17 cellular contexts compared by ENCODE assay signal in the genomic region with DNA sequence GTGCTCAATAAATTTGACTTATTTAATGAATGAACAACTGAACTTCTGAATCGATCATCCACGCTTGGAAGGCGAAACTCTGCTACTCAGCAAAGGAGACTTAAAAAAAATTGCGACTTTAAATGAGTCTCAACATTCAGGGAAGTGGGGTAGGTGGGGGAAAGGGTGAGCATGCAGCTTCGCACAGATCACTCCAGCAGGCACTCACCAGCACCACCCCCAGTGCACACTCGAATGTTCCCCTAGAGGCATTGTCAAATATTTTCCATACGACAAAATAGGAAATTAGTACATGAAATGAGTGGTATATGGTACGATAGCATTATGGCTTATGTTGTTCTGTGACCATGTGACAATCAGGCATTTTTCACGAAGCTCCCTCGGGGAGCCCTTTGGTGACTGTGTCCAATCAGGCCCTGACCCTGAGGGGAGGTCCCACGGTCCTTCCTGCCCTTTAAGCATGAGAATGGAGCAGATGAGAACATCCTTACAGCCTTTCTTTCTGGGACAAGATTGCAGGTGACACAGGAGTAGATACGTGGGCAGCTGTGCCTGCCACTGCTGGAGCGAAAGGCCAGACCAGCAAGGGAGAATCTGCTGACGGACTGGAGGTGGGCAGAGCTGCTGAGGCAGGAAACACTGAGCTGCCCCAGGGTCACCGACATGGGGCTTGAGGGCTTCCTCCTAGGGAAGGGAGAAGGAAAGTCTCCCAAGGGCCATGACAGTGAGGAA.
DNase-seq lines count a peak whose midpoint lies in the region; ATAC-seq and TF ChIP-seq lines count a peak whose summit lies in the region.
"Had no signal": no experiment of that assay in that cellular context is flagged by ENCODE, and none has a peak within 500 bp of the region (broad histone marks: within the 10 kb centered on the region; RNA-seq: fewer than 3 reads in every experiment).

No MANE protein-coding gene starts in this region.

- H2AK5ac ChIP-seq in H9 (ENCODE audit: insufficient read length, low read length) (no peak overlapping the region), neuronal stem cell (ENCODE audit: low read depth, low read length) (peak overlapping the region; percentile 66)

- no peaks in the 10 kb centered on the region for H3K23me2 ChIP-seq in H9 (ENCODE audit: insufficient read length, low read depth, low read length, poor library complexity, severe bottlenecking)

- H3K18ac ChIP-seq in H9 (ENCODE audit: insufficient read length, low read depth, low read length) (no peak overlapping the region), neuronal stem cell (ENCODE audit: low read length) (peak overlapping the region; percentile 92)

- H3K4me3 ChIP-seq in neuronal stem cell (ENCODE audit: low read length in 2 of 2) (no peak overlapping the region), body of pancreas (no peak overlapping the region)
- H3K4me3 ChIP-seq: left lung, tibial nerve had no signal

- DNase-seq in CD14-positive monocyte (ENCODE audit: low spot score): no peak
- DNase-seq in H9: peak; percentile 24
- DNase-seq in activated naive CD8-positive, alpha-beta T cell treated with anti-CD3 and anti-CD28 coated beads, Interleukin-2, amount 50 U/mL, for 24 hours: peak; percentile 52
- no peak for DNase-seq in neuronal stem cell (ENCODE audit: low spot score)
- no peak for DNase-seq in body of pancreas
- DNase-seq in 8988T: no peak
- no peak for DNase-seq in OCI-M1 (lab: John Stamatoyannopoulos, UW)
- DNase-seq in T-cell: no peak
- DNase-seq: central memory CD4-positive, alpha-beta T cell; DMS79; endodermal cell; NCI-H1694; NCI-H446; T1000 had no signal

- H3K27me3 ChIP-seq in H9 (ENCODE audit: insufficient read depth, low read length) (no peaks in the 10 kb centered on the region), neuronal stem cell (ENCODE audit: control insufficient read depth in 3 of 3, insufficient read depth in 3 of 3, low read depth in 1 of 3, low read length in 3 of 3) (peaks cover 0 to 15% (median 12%) of the 10 kb centered on the region in 3 experiments), body of pancreas (no peaks in the 10 kb centered on the region)
- H3K27me3 ChIP-seq: left lung, tibial nerve had no signal

- H4K8ac ChIP-seq in H9 (replicated peaks; ENCODE audit: insufficient read length, low read depth, low read length): no peak overlapping the region
- H4K8ac ChIP-seq in neuronal stem cell (ENCODE audit: low read depth, low read length): no peak overlapping the region

- H3K27ac ChIP-seq in H9 (ENCODE audit: insufficient read length, low read depth, low read length) (no peak overlapping the region), neuronal stem cell (replicated peaks; ENCODE audit: low read length) (no peak overlapping the region), body of pancreas (peak overlapping the region in 2 of 4 donors; percentile 48 to 88)
- H3K27ac ChIP-seq: C4-2B, left lung, tibial nerve had no signal

- no peak for TF ChIP-seq CTCF in CD14-positive monocyte (IDR thresholded peaks at IDR 0.05)
- TF ChIP-seq CTCF in H9 (conservative IDR thresholded peaks at IDR 0.05): no peak
- TF ChIP-seq CTCF in body of pancreas (IDR thresholded peaks at IDR 0.05): no peak

- H3K23ac ChIP-seq in H9 (ENCODE audit: insufficient read length, low read depth, low read length) (no peak overlapping the region), neuronal stem cell (ENCODE audit: low read depth, low read length, poor library complexity) (peak overlapping the region; percentile 48)

- H3K56ac ChIP-seq in H9 (ENCODE audit: insufficient read length, low read depth, low read length): no peak overlapping the region

- peaks cover 0 to 4% of the 10 kb centered on the region in 2 donors for H3K36me3 Mint-ChIP-seq in CD14-positive monocyte
- no peaks in the 10 kb centered on the region for H3K36me3 Mint-ChIP-seq in H9 (ENCODE audit: insufficient read depth in 1 of 3, low read depth in 3 of 3)
- no peaks in the 10 kb centered on the region for H3K36me3 Mint-ChIP-seq in activated naive CD8-positive, alpha-beta T cell treated with anti-CD3 and anti-CD28 coated beads, Interleukin-2, amount 50 U/mL, for 24 hours (ENCODE audit: low read depth)
- no peaks in the 10 kb centered on the region for H3K36me3 Mint-ChIP-seq in T-cell

- H3K4me3 Mint-ChIP-seq in CD14-positive monocyte: peak overlapping the region in 1 of 2 donors; percentile 21
- H3K4me3 Mint-ChIP-seq in H9: no peak overlapping the region; a peak in 1 of 5 replicates
- H3K4me3 Mint-ChIP-seq in activated naive CD8-positive, alpha-beta T cell treated with anti-CD3 and anti-CD28 coated beads, Interleukin-2, amount 50 U/mL, for 24 hours: peak overlapping the region; percentile 35
- peak overlapping the region in 1 of 3 donors; percentile 11 for H3K4me3 Mint-ChIP-seq in T-cell
- H3K4me3 Mint-ChIP-seq: endodermal cell had no signal

- POLR2A ChIA-PET in T-cell (lab: Charles Lee): interaction anchor here in 1 of 2 donors (0.6 kb wide), 2 partner anchors 14 to 228 kb away, joined by 3 read pairs; no protein-coding TSS in a partner anchor

- H3K4ac ChIP-seq in H9 (ENCODE audit: low read depth, low read length): no peak overlapping the region
- no peak overlapping the region for H3K4ac ChIP-seq in neuronal stem cell (ENCODE audit: low read length)

- H3K36me3 ChIP-seq in neuronal stem cell (replicated peaks in 1 of 2; ENCODE audit: control insufficient read depth in 2 of 2, insufficient read depth in 2 of 2, low read length in 2 of 2) (no peaks in the 10 kb centered on the region), body of pancreas (replicated peaks in 1 of 2; ENCODE audit: insufficient read depth in 1 of 2, low read depth in 2 of 2) (no peaks in the 10 kb centered on the region)
- H3K36me3 ChIP-seq: left lung, tibial nerve had no signal

- no CpG with 5 or more reads among the region's 15 CpGs for WGBS in H9 (ENCODE audit: extremely low coverage, insufficient read length, low lambda C conversion rate)
- no CpG with 5 or more reads among the region's 15 CpGs for WGBS in neuronal stem cell (ENCODE audit: extremely low coverage in 2 of 2, insufficient read length in 2 of 2, insufficient replicate concordance in 1 of 2), 2 donors
- 73 to 82% methylated on average over 14 to 15 of the region's 15 CpGs for WGBS in body of pancreas, 2 donors

- H2BK120ac ChIP-seq in H9 (ENCODE audit: low read depth, low read length, poor library complexity, severe bottlenecking) (no peak overlapping the region), neuronal stem cell (ENCODE audit: low read depth, low read length) (no peak overlapping the region)

- H3K14ac ChIP-seq in H9 (ENCODE audit: insufficient read depth, low read length): no peak overlapping the region
- peak overlapping the region; percentile 47 for H3K14ac ChIP-seq in neuronal stem cell (ENCODE audit: low read length)

- H3K4me2 ChIP-seq in H9 (ENCODE audit: insufficient read depth, insufficient read length, low read length) (no peak overlapping the region), neuronal stem cell (ENCODE audit: insufficient read depth, low read length, poor library complexity, severe bottlenecking) (no peak overlapping the region)

- no peak overlapping the region for H2BK15ac ChIP-seq in H9 (ENCODE audit: low read depth, low read length)
- peak overlapping the region; percentile 94 for H2BK15ac ChIP-seq in neuronal stem cell (ENCODE audit: low read length)

- H3K27ac Mint-ChIP-seq in CD14-positive monocyte: peak overlapping the region in 4 of 7 donors; percentile 37 to 79 (median 55)
- no peak overlapping the region; a peak in 1 of 7 replicates for H3K27ac Mint-ChIP-seq in H9
- H3K27ac Mint-ChIP-seq in activated naive CD8-positive, alpha-beta T cell treated with anti-CD3 and anti-CD28 coated beads, Interleukin-2, amount 50 U/mL, for 24 hours: peak overlapping the region; percentile 90
- no peak overlapping the region for H3K27ac Mint-ChIP-seq in T-cell
- H3K27ac Mint-ChIP-seq: endodermal cell had no signal

- H2BK12ac ChIP-seq in H9 (ENCODE audit: insufficient read length, low read depth, low read length): no peak overlapping the region
- no peak overlapping the region for H2BK12ac ChIP-seq in neuronal stem cell (ENCODE audit: low read length)

- no peaks in the 10 kb centered on the region; the same call in 1 of the 2 replicates for H3K4me1 ChIP-seq in H9 (ENCODE audit: insufficient read depth, low read length)
- peaks cover 0 to 16% of the 10 kb centered on the region in 2 donors for H3K4me1 ChIP-seq in neuronal stem cell (ENCODE audit: control insufficient read depth in 2 of 2, insufficient read depth in 1 of 2, low read depth in 1 of 2, low read length in 2 of 2)
- peaks cover 36% of the 10 kb centered on the region for H3K4me1 ChIP-seq in body of pancreas

- H3K4me1 Mint-ChIP-seq in CD14-positive monocyte (peaks cover 54% of the 10 kb centered on the region), H9 (peaks cover 49 to 57% of the 10 kb centered on the region in 2 experiments), T-cell (peaks cover 37 to 54% (median 37%) of the 10 kb centered on the region in 3 donors)
- peaks cover 87% of the 10 kb centered on the region for H3K4me1 Mint-ChIP-seq in activated naive CD8-positive, alpha-beta T cell treated with anti-CD3 and anti-CD28 coated beads, Interleukin-2, amount 50 U/mL, for 24 hours

- ATAC-seq in activated naive CD8-positive, alpha-beta T cell treated with anti-CD3 and anti-CD28 coated beads, Interleukin-2, amount 50 U/mL, for 24 hours: peak; percentile 67
- ATAC-seq in body of pancreas (no peak), T-cell (replicated peaks in 1 of 4) (no peak)
- ATAC-seq: left lung had no signal

- intact Hi-C loops in CD14-positive monocyte (cut with micrococcal nuclease): loop anchor here (5.0 kb wide), 2 partner anchors 33 to 102 kb away; a partner anchor contains a TSS
- intact Hi-C loops in body of pancreas (cut with DNase I): no loop called here

- H3K79me2 ChIP-seq in H9 (ENCODE audit: insufficient read depth, low read length): no peaks in the 10 kb centered on the region

- H2AFZ ChIP-seq in H9 (ENCODE audit: low read length): no peak overlapping the region
- peak overlapping the region; percentile 20 for H2AFZ ChIP-seq in neuronal stem cell (ENCODE audit: low read length)

- H3K79me1 ChIP-seq in H9 (ENCODE audit: insufficient read depth, low read depth, low read length, poor library complexity, severe bottlenecking): no peaks in the 10 kb centered on the region
- no peaks in the 10 kb centered on the region for H3K79me1 ChIP-seq in neuronal stem cell (ENCODE audit: low read depth, low read length)

- no peak overlapping the region for H3T11ph ChIP-seq in H9 (ENCODE audit: low read length)

- peaks cover 0 to 6% (median 3%) of the 10 kb centered on the region in 7 donors for H3K9me3 Mint-ChIP-seq in CD14-positive monocyte
- H3K9me3 Mint-ChIP-seq in H9: no peaks in the 10 kb centered on the region; a peak in 3 of 5 replicates
- no peaks in the 10 kb centered on the region for H3K9me3 Mint-ChIP-seq in activated naive CD8-positive, alpha-beta T cell treated with anti-CD3 and anti-CD28 coated beads, Interleukin-2, amount 50 U/mL, for 24 hours
- H3K9me3 Mint-ChIP-seq in T-cell: no peaks in the 10 kb centered on the region
- H3K9me3 Mint-ChIP-seq: endodermal cell had no signal

- no peak overlapping the region for H2BK20ac ChIP-seq in H9 (ENCODE audit: low read depth, low read length, poor library complexity, severe bottlenecking)

- no peak overlapping the region for H3K9ac ChIP-seq in H9 (ENCODE audit: extremely low read depth, insufficient read length, low read length)
- H3K9ac ChIP-seq in neuronal stem cell (ENCODE audit: low read depth, low read length, poor library complexity): no peak overlapping the region

- CTCF ChIA-PET in T-cell (lab: Charles Lee): no interaction called here

- TF ChIP-seq POLR2A in body of pancreas (IDR thresholded peaks at IDR 0.05): no peak

- H4K91ac ChIP-seq in H9 (ENCODE audit: insufficient read length, low read depth, low read length): no peak overlapping the region
- H4K91ac ChIP-seq in neuronal stem cell (ENCODE audit: low read depth, low read length, poor library complexity): no peak overlapping the region

- no peaks in the 10 kb centered on the region for H3K9me3 ChIP-seq in H9 (ENCODE audit: control insufficient read depth, low read depth, low read length)
- H3K9me3 ChIP-seq in neuronal stem cell (replicated peaks in 1 of 2; ENCODE audit: control insufficient read depth in 2 of 2, insufficient read depth in 1 of 2, low read depth in 1 of 2, low read length in 2 of 2): peaks cover 0 to 3% of the 10 kb centered on the region in 2 donors
- no peaks in the 10 kb centered on the region for H3K9me3 ChIP-seq in body of pancreas
- H3K9me3 ChIP-seq: left lung, tibial nerve had no signal

- no peak overlapping the region for H2BK5ac ChIP-seq in H9 (ENCODE audit: insufficient read length, low read length)
- H2BK5ac ChIP-seq in neuronal stem cell (ENCODE audit: low read length): peak overlapping the region; percentile 89

- H4K20me1 ChIP-seq in H9 (ENCODE audit: control insufficient read depth, insufficient read depth, insufficient read length): no peaks in the 10 kb centered on the region

- peaks cover 5 to 14% (median 7%) of the 10 kb centered on the region in 3 donors for H3K27me3 Mint-ChIP-seq in CD14-positive monocyte (ENCODE audit: low read depth in 3 of 3)
- H3K27me3 Mint-ChIP-seq in H9 (ENCODE audit: low read depth): peaks cover 11% of the 10 kb centered on the region
- peaks cover 3% of the 10 kb centered on the region for H3K27me3 Mint-ChIP-seq in activated naive CD8-positive, alpha-beta T cell treated with anti-CD3 and anti-CD28 coated beads, Interleukin-2, amount 50 U/mL, for 24 hours
- peaks cover 4% of the 10 kb centered on the region in 2 donors for H3K27me3 Mint-ChIP-seq in T-cell

- no peak overlapping the region for H4K5ac ChIP-seq in H9 (ENCODE audit: insufficient read length, low read depth, low read length)

Comparison
In these comparisons a context has a peak if more than half of its experiments do, and no peak if none do; other contexts are left out.
1. DNase-seq: peak in H9 (single experiment) and activated naive CD8-positive, alpha-beta T cell treated with anti-CD3 and anti-CD28 coated beads, Interleukin-2, amount 50 U/mL, for 24 hours (single experiment); none in CD14-positive monocyte (single experiment), neuronal stem cell (single experiment), body of pancreas (0 of 4), 8988T (single experiment), OCI-M1 (single experiment) and T-cell (0 of 34).
2. H3K27ac Mint-ChIP-seq: peak in CD14-positive monocyte (4 of 7) and activated naive CD8-positive, alpha-beta T cell treated with anti-CD3 and anti-CD28 coated beads, Interleukin-2, amount 50 U/mL, for 24 hours (single experiment); none in H9 (0 of 3) and T-cell (0 of 2).